Comparison of ENCODE assay signal across 8 cellular contexts in the genomic region with DNA sequence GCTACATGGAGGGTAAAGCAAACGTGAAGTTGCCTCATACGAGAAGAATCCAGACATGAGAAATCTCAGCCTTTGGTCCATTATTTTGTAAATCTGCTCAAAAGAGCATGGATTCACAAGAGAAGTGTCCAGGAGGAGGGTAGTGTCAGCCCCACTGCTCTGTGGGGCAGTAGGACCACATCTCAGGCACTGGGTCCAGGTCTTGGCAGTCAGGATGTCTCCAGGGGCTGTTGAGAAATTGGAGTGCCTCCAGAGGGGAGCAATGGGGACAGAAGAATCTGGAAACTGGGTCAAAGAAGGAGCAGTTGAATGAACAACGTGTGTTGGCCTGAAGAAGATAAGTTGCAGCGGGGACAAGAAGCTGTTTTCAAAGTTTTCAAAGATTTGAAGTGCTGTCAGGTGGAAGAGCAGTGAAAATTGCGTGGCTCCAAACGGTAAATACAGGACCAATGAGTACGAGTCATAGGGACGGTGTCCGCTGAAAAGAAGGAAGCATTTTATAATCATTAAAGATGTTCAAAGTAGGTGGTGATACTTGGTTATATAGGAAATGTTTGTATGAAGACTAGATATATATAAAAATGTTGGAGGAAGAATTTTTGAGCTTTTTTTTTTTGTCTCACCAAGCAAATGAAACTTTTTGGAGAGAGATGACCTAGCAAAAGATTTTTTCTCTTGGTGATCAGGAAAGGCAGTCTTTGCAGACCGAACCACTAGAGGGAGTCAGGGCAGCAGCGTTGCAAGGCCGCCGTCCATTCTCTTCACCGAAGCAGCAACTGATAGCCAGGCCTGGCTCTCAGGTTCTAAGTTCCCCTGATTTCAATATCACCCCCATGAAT. TPM values are rescaled to one million over a fixed set of nuclear protein-coding genes. Genes with fewer than 3 reads are reported as not detected.
DNase-seq lines count a peak whose midpoint lies in the region; ATAC-seq and TF ChIP-seq lines count a peak whose summit lies in the region.

No MANE protein-coding gene starts in this region.

- H3K36me3 ChIP-seq in OCI-LY3 (replicated peaks; ENCODE audit: low read depth, low read length) (no peaks in the 10 kb centered on the region), esophagus muscularis mucosa (no peaks in the 10 kb centered on the region)

- H3K9me3 ChIP-seq in OCI-LY3 (ENCODE audit: insufficient read depth, low read length) (no peaks in the 10 kb centered on the region), esophagus muscularis mucosa (no peaks in the 10 kb centered on the region)

- no peaks in the 10 kb centered on the region for H3K9me3 Mint-ChIP-seq in naive thymus-derived CD8-positive, alpha-beta T cell

- no peak overlapping the region for H3K4me2 ChIP-seq in OCI-LY3 (ENCODE audit: low read length)

- H3K4me1 ChIP-seq in OCI-LY3 (ENCODE audit: low read length), result peaks cover 18% of the 10 kb centered on the region
- peaks cover 0 to 4% (median 0%) of the 10 kb centered on the region in 4 donors for H3K4me1 ChIP-seq in esophagus muscularis mucosa

- no peaks in the 10 kb centered on the region for H4K20me1 ChIP-seq in OCI-LY3 (ENCODE audit: insufficient read depth, low read length)

- peak overlapping the region in 4 of 10 donors; percentile 16 to 52 (median 48) for H3K27ac Mint-ChIP-seq in naive thymus-derived CD8-positive, alpha-beta T cell

- H3K27me3 ChIP-seq in OCI-LY3 (ENCODE audit: low read depth, low read length) (no peaks in the 10 kb centered on the region), esophagus muscularis mucosa (no peaks in the 10 kb centered on the region)

- no peak overlapping the region for H3K9ac ChIP-seq in OCI-LY3 (ENCODE audit: low read length)

- H3K27ac ChIP-seq in OCI-LY3 (ENCODE audit: low read length), result no peak overlapping the region
- H3K27ac ChIP-seq in esophagus muscularis mucosa (replicated peaks in 1 of 4), result no peak overlapping the region

- WGBS in esophagus muscularis mucosa, result 44% methylated on average over 14 of the region's 14 CpGs

- no peak overlapping the region for H3K4me3 Mint-ChIP-seq in naive thymus-derived CD8-positive, alpha-beta T cell

- peak; percentile 49 for ATAC-seq in HG03108 (IDR thresholded peaks at IDR 0.05; ENCODE audit: unreplicated experiment)
- peak; percentile 78 to 86 for ATAC-seq in naive thymus-derived CD8-positive, alpha-beta T cell
- no peak for ATAC-seq in GM18870 (IDR thresholded peaks at IDR 0.05; ENCODE audit: unreplicated experiment)

- H3K79me2 ChIP-seq in OCI-LY3 (ENCODE audit: low read length), result no peaks in the 10 kb centered on the region

- no peaks in the 10 kb centered on the region for H3K36me3 Mint-ChIP-seq in naive thymus-derived CD8-positive, alpha-beta T cell

- intact Hi-C loops in esophagus muscularis mucosa (cut with DNase I), result loop anchor here (2.0 to 5.0 kb wide), 2 partner anchors 65 to 348 kb away; partner anchors contain the start of gene WDR41

- H3K4me3 ChIP-seq in OCI-LY3 (ENCODE audit: low read length) (no peak overlapping the region), esophagus muscularis mucosa (no peak overlapping the region)

- TF ChIP-seq EP300 in esophagus muscularis mucosa (IDR thresholded peaks at IDR 0.05), result no peak

- H3K4me1 Mint-ChIP-seq in naive thymus-derived CD8-positive, alpha-beta T cell, result peaks cover 0 to 15% (median 0%) of the 10 kb centered on the region in 4 donors

- TF ChIP-seq CTCF in OCI-LY3 (IDR thresholded peaks at IDR 0.05; ENCODE audit: low read depth, low read length) (peak; percentile 69), esophagus muscularis mucosa (IDR thresholded peaks at IDR 0.05) (peak; percentile 67 to 88 (median 76))

- no peak overlapping the region for H2AFZ ChIP-seq in OCI-LY3 (ENCODE audit: low read depth, low read length)

- no peak for TF ChIP-seq POLR2A in esophagus muscularis mucosa (IDR thresholded peaks at IDR 0.05; ENCODE audit: low read depth)

- POLR2A ChIA-PET in naive thymus-derived CD8-positive, alpha-beta T cell (lab: Charles Lee), result no interaction called here

- peak; percentile 66 for DNase-seq in DMS114 treated with DMSO at 0.1 percent for 48 hours (lab: John Stamatoyannopoulos, UW; ENCODE audit: unreplicated experiment)
- peak; percentile 44 for DNase-seq in activated T-cell treated with anti-CD3 and anti-CD28 coated beads for 24 hours (ENCODE audit: low read depth)
- no peak for DNase-seq in esophagus muscularis mucosa (ENCODE audit: extremely low spot score)
- peak; percentile 37 to 78 (median 58) for DNase-seq in naive thymus-derived CD8-positive, alpha-beta T cell
- peak; percentile 36 for DNase-seq in stimulated activated naive CD4-positive, alpha-beta T cell treated with Interleukin-2 at 50 U/mL for 16 hours (lab: John Stamatoyannopoulos, UW)

- peaks cover 0 to 10% (median 0%) of the 10 kb centered on the region in 5 donors for H3K27me3 Mint-ChIP-seq in naive thymus-derived CD8-positive, alpha-beta T cell

RNA-seq across cellular contexts. Expression of gene ZBED3, which starts 57.1 kb away (rescaled TPM):
- 10 to 100 TPM in 2 of 4 donors, 1 to 10 TPM in 2; 5.4 to 15.0 (median 8.9) TPM for total RNA-seq in esophagus muscularis mucosa
- 10 to 100 TPM in 1 of 2 experiments, 1 to 10 TPM in 1; 8.4 to 10.5 TPM for total RNA-seq in naive thymus-derived CD8-positive, alpha-beta T cell
- polyA plus RNA-seq in naive thymus-derived CD8-positive, alpha-beta T cell, result 1 to 10 TPM; 2.6 to 8.9 (median 4.6) TPM
